Comparison of ENCODE assay signal across 23 cellular contexts in the genomic region with DNA sequence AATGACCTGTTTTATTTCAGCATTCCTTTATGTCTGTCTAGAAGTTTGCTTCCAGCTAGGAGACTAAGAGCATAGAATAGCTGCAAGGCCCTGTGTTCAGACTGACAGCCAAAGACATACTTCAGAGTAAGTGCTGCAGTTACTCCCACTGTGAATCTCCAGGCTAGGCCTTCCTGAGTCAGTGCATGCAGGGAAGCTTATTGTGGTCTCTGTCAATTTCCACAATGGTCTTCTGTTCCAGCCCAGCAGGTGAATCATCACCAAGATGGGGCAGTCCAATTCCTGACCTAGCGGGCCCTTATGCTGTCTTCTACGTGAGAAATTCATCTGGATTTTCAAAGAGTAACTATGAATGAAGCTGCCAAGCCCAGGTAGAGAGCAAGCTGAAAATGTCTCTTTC.
A peak's percentile ranks its signal among the peaks of the same experiment; 100 is the strongest.
DNase-seq lines count a peak whose midpoint lies in the region; ATAC-seq and TF ChIP-seq lines count a peak whose summit lies in the region.
"Had no signal": no experiment of that assay in that cellular context is flagged by ENCODE, and none has a peak within 500 bp of the region (broad histone marks: within the 10 kb centered on the region; RNA-seq: fewer than 3 reads in every experiment).

No MANE protein-coding gene starts in this region.

- H3K27ac ChIP-seq in GM23338 (ENCODE audit: low read depth) (no peak overlapping the region), mesendoderm (ENCODE audit: low read depth, low read length) (no peak overlapping the region), vagina (no peak overlapping the region)
- H3K27ac ChIP-seq: RWPE1, transverse colon had no signal

- H3K79me1 ChIP-seq in mesendoderm (ENCODE audit: low read length): no peaks in the 10 kb centered on the region

- ATAC-seq in GM23338 (peak; percentile 98), HG02852 (IDR thresholded peaks at IDR 0.05; ENCODE audit: unreplicated experiment) (no peak), GM19035 (IDR thresholded peaks at IDR 0.05; ENCODE audit: unreplicated experiment) (no peak)
- ATAC-seq: HCT116; natural killer cell; stimulated activated naive CD8-positive, alpha-beta T cell treated with anti-CD3 and anti-CD28 coated beads, Interleukin-15, Interleukin-2, amounts not matched to agents 100 U/mL and 50 U/mL, for 24 hours had no signal

- no peak for TF ChIP-seq CTCF in GM23338 (conservative IDR thresholded peaks at IDR 0.05; ENCODE audit: low read depth in 2 of 2)
- TF ChIP-seq CTCF in epithelial cell of esophagus (IDR thresholded peaks at IDR 0.05; ENCODE audit: insufficient read depth, low read depth, low read length, missing control alignments): no peak
- TF ChIP-seq CTCF in vagina (IDR thresholded peaks at IDR 0.05): no peak

- no peak overlapping the region for H3K56ac ChIP-seq in mesendoderm (ENCODE audit: low read length)

- no peak for DNase-seq in GM23338 (ENCODE audit: low spot score)
- peak; percentile 16 for DNase-seq in NCI-H226
- peak; percentile 40 for DNase-seq in epithelial cell of esophagus (ENCODE audit: low read depth)
- peak; percentile 21 for DNase-seq in mesendoderm
- no peak for DNase-seq in activated CD4-positive, CD25-positive, alpha-beta regulatory T cell treated with anti-CD3 and anti-CD28 coated beads, Interleukin-2, amount 50 U/mL, for 72 hours
- no peak for DNase-seq in vagina (ENCODE audit: extremely low spot score in 2 of 2)
- DNase-seq: activated CD8-positive, alpha-beta memory T cell treated with anti-CD3 and anti-CD28 coated beads, Interleukin-2, amount 50 U/mL, for 48 hours; activated effector memory CD4-positive, alpha-beta T cell treated with Interleukin-2 at 50 U/mL for 16 hours; AML-193; effector memory CD4-positive, alpha-beta T cell; head of caudate nucleus; kidney glomerular epithelial cell; MV-4-11; natural killer cell; NCI-H510A treated with DMSO at 0.1 percent for 48 hours; posterior cingulate gyrus; stimulated activated CD4-positive, alpha-beta T cell treated with anti-CD3 and anti-CD28 coated beads, Interleukin-2, amount 100 ng/mL, for 24 hours; stimulated activated naive CD8-positive, alpha-beta T cell treated with anti-CD3 and anti-CD28 coated beads, Interleukin-15, Interleukin-2, amounts not matched to agents 100 U/mL and 50 U/mL, for 24 hours; transverse colon had no signal

- H4K5ac ChIP-seq in mesendoderm (ENCODE audit: low read length): no peak overlapping the region

- H3K9ac ChIP-seq in mesendoderm (ENCODE audit: low read length): no peak overlapping the region

- no peaks in the 10 kb centered on the region for H3K27me3 ChIP-seq in GM23338 (ENCODE audit: insufficient read depth)
- H3K27me3 ChIP-seq in mesendoderm (ENCODE audit: insufficient read depth, low read length, poor library complexity): no peaks in the 10 kb centered on the region
- no peaks in the 10 kb centered on the region for H3K27me3 ChIP-seq in vagina
- H3K27me3 ChIP-seq: transverse colon had no signal

- H4K8ac ChIP-seq in mesendoderm (ENCODE audit: low read depth, low read length): no peak overlapping the region

- H2AK5ac ChIP-seq in mesendoderm (ENCODE audit: low read length): no peak overlapping the region

- no peak overlapping the region for H2BK15ac ChIP-seq in mesendoderm (replicated peaks; ENCODE audit: low read depth)

- H4K20me1 ChIP-seq in GM23338 (replicated peaks; ENCODE audit: insufficient read depth): no peaks in the 10 kb centered on the region

- H2AFZ ChIP-seq in GM23338: no peak overlapping the region

- H3K9me3 Mint-ChIP-seq in GM23338: no peaks in the 10 kb centered on the region
- H3K9me3 Mint-ChIP-seq: natural killer cell had no signal

- H3K4me1 ChIP-seq in GM23338 (ENCODE audit: insufficient read depth) (no peaks in the 10 kb centered on the region), mesendoderm (ENCODE audit: control insufficient read depth, low read depth, low read length) (no peaks in the 10 kb centered on the region), vagina (no peaks in the 10 kb centered on the region)
- H3K4me1 ChIP-seq: transverse colon had no signal

- peaks cover 16% of the 10 kb centered on the region for H3K4me1 Mint-ChIP-seq in GM23338
- H3K4me1 Mint-ChIP-seq: natural killer cell had no signal

- no peaks in the 10 kb centered on the region for H3K9me2 ChIP-seq in GM23338 (ENCODE audit: insufficient read depth)

- H3K27me3 Mint-ChIP-seq in GM23338 (ENCODE audit: insufficient read depth, low read depth, poor library complexity): peaks cover 3% of the 10 kb centered on the region

- H3F3A ChIP-seq in GM23338 (replicated peaks; ENCODE audit: low read depth): no peaks in the 10 kb centered on the region

- no peak overlapping the region for H3K4me3 Mint-ChIP-seq in GM23338
- H3K4me3 Mint-ChIP-seq: natural killer cell had no signal

- no peak overlapping the region for H3K4ac ChIP-seq in mesendoderm (ENCODE audit: low read depth, low read length)

- H2BK120ac ChIP-seq in mesendoderm (ENCODE audit: low read depth, low read length): no peak overlapping the region

- WGBS in mesendoderm (ENCODE audit: extremely low coverage, insufficient coverage, low lambda C conversion rate): no CpG with 5 or more reads among the region's 2 CpGs

- H3K4me3 ChIP-seq in GM23338 (no peak overlapping the region), epithelial cell of esophagus (ENCODE audit: low read length) (no peak overlapping the region), mesendoderm (ENCODE audit: low read length) (no peak overlapping the region), vagina (no peak overlapping the region)
- H3K4me3 ChIP-seq: transverse colon had no signal

- H3K36me3 ChIP-seq in GM23338 (ENCODE audit: insufficient read depth): no peaks in the 10 kb centered on the region
- no peaks in the 10 kb centered on the region for H3K36me3 ChIP-seq in mesendoderm (ENCODE audit: control insufficient read depth, insufficient read depth, low read length)
- no peaks in the 10 kb centered on the region for H3K36me3 ChIP-seq in vagina
- H3K36me3 ChIP-seq: transverse colon had no signal

- no peak for TF ChIP-seq POLR2A in vagina (IDR thresholded peaks at IDR 0.05)

- H3K4me2 ChIP-seq in GM23338: no peak overlapping the region
- H3K4me2 ChIP-seq in mesendoderm (ENCODE audit: low read length): no peak overlapping the region

- H3K18ac ChIP-seq in mesendoderm (ENCODE audit: low read length): no peak overlapping the region

- H3K79me2 ChIP-seq in GM23338 (replicated peaks; ENCODE audit: insufficient read depth) (no peaks in the 10 kb centered on the region), mesendoderm (ENCODE audit: control insufficient read depth, insufficient read depth, low read length) (no peaks in the 10 kb centered on the region)

- no peaks in the 10 kb centered on the region for H3K9me3 ChIP-seq in vagina
- H3K9me3 ChIP-seq: transverse colon had no signal

- H3K36me3 Mint-ChIP-seq in GM23338 (ENCODE audit: low read depth): no peaks in the 10 kb centered on the region
- H3K36me3 Mint-ChIP-seq: natural killer cell had no signal

- H3K27ac Mint-ChIP-seq in GM23338: no peak overlapping the region; the same call in 1 of the 2 replicates
- H3K27ac Mint-ChIP-seq: natural killer cell had no signal

- H2BK5ac ChIP-seq in mesendoderm (ENCODE audit: low read length): no peak overlapping the region

- intact Hi-C loops in vagina (cut with DNase I): no loop called here

- H3K23ac ChIP-seq in mesendoderm (ENCODE audit: low read length): no peak overlapping the region

TF ChIP-seq in GM23338, 12 proteins besides CTCF, POLR2A, EP300 and RAD21 (continues in another document):
- TF ChIP-seq POLR2AphosphoS5 (IDR thresholded peaks at IDR 0.05; ENCODE audit: low read depth): no peak
- no peak for TF ChIP-seq ETS1 (IDR thresholded peaks at IDR 0.05)

Comparison
In these comparisons a context has a peak if more than half of its experiments do, and no peak if none do; other contexts are left out.
1. DNase-seq: peak in NCI-H226 (single experiment), epithelial cell of esophagus (single experiment) and mesendoderm (single experiment); none in GM23338 (single experiment), activated CD4-positive, CD25-positive, alpha-beta regulatory T cell treated with anti-CD3 and anti-CD28 coated beads, Interleukin-2, amount 50 U/mL, for 72 hours (single experiment) and vagina (0 of 2).